ENCODE assay signal across 10 cellular contexts in the genomic region with DNA sequence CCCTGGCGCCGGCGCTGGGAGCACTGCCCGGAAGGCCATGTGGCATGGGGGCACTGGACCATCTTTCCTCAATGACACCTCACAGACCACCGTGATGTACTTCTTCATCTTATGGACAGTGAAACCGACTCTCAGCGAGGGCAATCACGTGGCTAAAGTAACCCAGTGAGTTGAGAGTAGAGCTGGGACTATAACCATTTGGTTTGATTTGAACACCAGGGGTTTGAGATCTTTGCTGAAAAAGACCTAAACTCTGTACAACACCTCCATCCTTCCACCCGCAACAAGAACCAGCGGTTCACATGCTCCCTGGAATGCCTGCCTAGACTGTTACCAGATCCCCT. TPM values are rescaled to one million over a fixed set of nuclear protein-coding genes. Genes with fewer than 3 reads are reported as not detected.
A peak's percentile ranks its signal among the peaks of the same experiment; 100 is the strongest.
DNase-seq lines count a peak whose midpoint lies in the region; ATAC-seq and TF ChIP-seq lines count a peak whose summit lies in the region.
"Had no signal": no experiment of that assay in that cellular context is flagged by ENCODE, and none has a peak within 500 bp of the region (broad histone marks: within the 10 kb centered on the region; RNA-seq: fewer than 3 reads in every experiment).

No MANE protein-coding gene starts in this region.

- H2AK5ac ChIP-seq in mesendoderm (ENCODE audit: low read length) = no peak overlapping the region

- H3K18ac ChIP-seq in mesendoderm (ENCODE audit: low read length) = no peak overlapping the region

- H3K4me2 ChIP-seq in mesendoderm (ENCODE audit: low read length) = peak overlapping the region; percentile 53

- no peak overlapping the region for H2BK15ac ChIP-seq in mesendoderm (replicated peaks; ENCODE audit: low read depth)

- peak overlapping the region; percentile 66 for H3K56ac ChIP-seq in mesendoderm (ENCODE audit: low read length)

- POLR2A ChIA-PET in A673 (lab: Charles Lee; ENCODE audit: low non-redundant PET) = no interaction called here

- no peaks in the 10 kb centered on the region for H3K9me3 ChIP-seq in A673 (ENCODE audit: low read depth, low read length, poor library complexity, severe bottlenecking)
- H3K9me3 ChIP-seq: neutrophil had no signal

- H3K4ac ChIP-seq in mesendoderm (ENCODE audit: low read depth, low read length) = no peak overlapping the region

- H3K9ac ChIP-seq in mesendoderm (ENCODE audit: low read length) = peak overlapping the region; percentile 81

- H3K4me1 ChIP-seq in A673 (ENCODE audit: insufficient read depth, low read length, poor library complexity, severe bottlenecking) (no peaks in the 10 kb centered on the region), mesendoderm (ENCODE audit: control insufficient read depth, low read depth, low read length) (no peaks in the 10 kb centered on the region)

- WGBS in mesendoderm (ENCODE audit: extremely low coverage, insufficient coverage, low lambda C conversion rate) = no CpG with 5 or more reads among the region's 10 CpGs

- no peaks in the 10 kb centered on the region for H3K36me3 ChIP-seq in A673 (ENCODE audit: insufficient read depth, low read length, poor library complexity, severe bottlenecking)
- no peaks in the 10 kb centered on the region for H3K36me3 ChIP-seq in mesendoderm (ENCODE audit: control insufficient read depth, insufficient read depth, low read length)
- H3K36me3 ChIP-seq: neutrophil had no signal

- no peak overlapping the region for H2BK120ac ChIP-seq in mesendoderm (ENCODE audit: low read depth, low read length)

- no TSS peak for BruUV-seq in A673 (replicated peaks; lab: Mats Ljungman, UMichigan)

- no peaks in the 10 kb centered on the region for H3K79me2 ChIP-seq in mesendoderm (ENCODE audit: control insufficient read depth, insufficient read depth, low read length)

- peak overlapping the region; percentile 32 for H3K23ac ChIP-seq in mesendoderm (ENCODE audit: low read length)

- DNase-seq in A673 (ENCODE audit: low spot score) (no peak), G401 (ENCODE audit: low spot score) (peak; percentile 22), astrocyte of the cerebellum (ENCODE audit: low read depth) (no peak), mesendoderm (no peak), SIG-M5 treated with dmso at 0.1 percent for 504 hours (lab: John Stamatoyannopoulos, UW; ENCODE audit: unreplicated experiment) (no peak), NOMO-1 (lab: John Stamatoyannopoulos, UW; ENCODE audit: unreplicated experiment in 2 of 2) (no peak), sciatic nerve (ENCODE audit: low spot score) (no peak)
- DNase-seq: SW 1271 had no signal

- intact Hi-C loops in A673 (cut with micrococcal nuclease; ENCODE audit: unreplicated experiment) = no loop called here
- intact Hi-C loops in sciatic nerve (cut with DNase I) = no loop called here

- no peak overlapping the region for H4K8ac ChIP-seq in mesendoderm (ENCODE audit: low read depth, low read length)

- no peak overlapping the region for H2BK5ac ChIP-seq in mesendoderm (ENCODE audit: low read length)

- H3K4me3 ChIP-seq in A673 (ENCODE audit: low read depth, low read length, poor library complexity, severe bottlenecking) (peak overlapping the region; percentile 49), astrocyte of the cerebellum (ENCODE audit: low read depth, low read length) (peak overlapping the region; percentile 50), mesendoderm (ENCODE audit: low read length) (no peak overlapping the region)

- TF ChIP-seq CTCF in A673 (conservative IDR thresholded peaks at IDR 0.05; ENCODE audit: low read depth, low read length) (no peak), astrocyte of the cerebellum (IDR thresholded peaks at IDR 0.05; ENCODE audit: low read depth, low read length, missing control alignments) (no peak)

- ATAC-seq in HG03135 (IDR thresholded peaks at IDR 0.05; ENCODE audit: unreplicated experiment) (no peak), sciatic nerve (no peak)

- no peaks in the 10 kb centered on the region for H3K79me1 ChIP-seq in mesendoderm (ENCODE audit: low read length)

- CTCF ChIA-PET in A673 (lab: Charles Lee) = no interaction called here

- H3K27me3 ChIP-seq in A673 (replicated peaks; ENCODE audit: insufficient read depth, low read depth, low read length, poor library complexity) = no peaks in the 10 kb centered on the region
- H3K27me3 ChIP-seq in mesendoderm (ENCODE audit: insufficient read depth, low read length, poor library complexity) = peaks cover 5% of the 10 kb centered on the region

- no peak overlapping the region for H4K5ac ChIP-seq in mesendoderm (ENCODE audit: low read length)

- H3K27ac ChIP-seq in A673 (ENCODE audit: low read depth, low read length, poor library complexity, severe bottlenecking) (no peak overlapping the region), mesendoderm (ENCODE audit: low read depth, low read length) (no peak overlapping the region)
- H3K27ac ChIP-seq: neutrophil had no signal

- in situ Hi-C loops in G401 (cut with HindIII; ENCODE audit: low sequenced_read_pairs) = no loop called here
- in situ Hi-C loops in astrocyte of the cerebellum (cut with HindIII; ENCODE audit: low sequenced_read_pairs) = no loop called here

RNA-seq across cellular contexts. Expression of a gene that starts 3.3 kb away (rescaled TPM):
- total RNA-seq in A673 (2021) (0.62 and 1.0 TPM in 2 replicates), sciatic nerve (6.2 TPM)
- 0.17 TPM in 1 of 2 replicates, not detected in the other for total RNA-seq in G401 (2014; rRNA removed; shearing (Covaris generic))
- polyA plus RNA-seq in mesendoderm (2013, experiment 1 of 2) = 1.3 TPM
- polyA plus RNA-seq in mesendoderm (2013, experiment 2 of 2) = 1.7 TPM

RNA-seq across cellular contexts. Expression of a gene that starts 22.5 kb away (rescaled TPM):
- total RNA-seq in A673 (2021) = 12.8 and 14.9 TPM in 2 replicates
- total RNA-seq in G401 (2014; rRNA removed; shearing (Covaris generic)) = 22.2 and 23.6 TPM in 2 replicates
- polyA plus RNA-seq in mesendoderm (2013, experiment 1 of 2) = 6.5 TPM
- 6.4 TPM for polyA plus RNA-seq in mesendoderm (2013, experiment 2 of 2)
- total RNA-seq in sciatic nerve = 3.7 TPM

RNA-seq across cellular contexts. Expression of a gene that starts 41.1 kb away (rescaled TPM):
- total RNA-seq in A673 (2021) (50.4 and 52.0 TPM in 2 replicates), sciatic nerve (169 TPM)
- total RNA-seq in G401 (2014; rRNA removed; shearing (Covaris generic)) = 243 and 344 TPM in 2 replicates
- polyA plus RNA-seq in mesendoderm (2013, experiment 1 of 2) = 84.9 TPM
- 83.1 TPM for polyA plus RNA-seq in mesendoderm (2013, experiment 2 of 2)
